27 cellular contexts compared by ENCODE assay signal in genomic region chr3:74343391-74343790, GRCh38.
"Had no signal": no experiment of that assay in that cellular context is flagged by ENCODE, and none has a peak within 500 bp of the region (broad histone marks: within the 10 kb centered on the region; RNA-seq: fewer than 3 reads in every experiment).

No MANE protein-coding gene starts in this region.

- H3K27ac Mint-ChIP-seq: stimulated activated effector memory CD8-positive, alpha-beta T cell treated with anti-CD3 and anti-CD28 coated beads, Interleukin-12 subunit alpha, Interleukin-12 subunit beta, amount 100 ng/mL, for 72 hours; stimulated activated memory B cell treated with anti-CD40 and anti-IgM and Interleukin-4, amounts not matched to agents 10 μg/mL and 1 μg/mL and 100 μg/mL, for 72 hours; stimulated activated naive B cell treated with anti-CD40 and anti-IgM and Interleukin-4, amounts not matched to agents 10 μg/mL and 1 μg/mL and 100 μg/mL, for 72 hours; stimulated activated naive CD8-positive, alpha-beta T cell treated with anti-CD3 and anti-CD28 coated beads, Interleukin-15, amount 100 ng/mL, for 72 hours; stimulated activated naive CD8-positive, alpha-beta T cell treated with anti-CD3 and anti-CD28 coated beads, Interleukin-15, Interleukin-2, amounts not matched to agents 100 ng/mL and 50 ng/mL, for 24 hours; type B pancreatic cell had no signal

- H3K4me3 ChIP-seq: stomach, suprapubic skin, testis, thoracic aorta, thyroid gland, tibial artery, tibial nerve, transverse colon, upper lobe of left lung, upper lobe of right lung, uterus, vagina had no signal

- H3K27ac ChIP-seq: stomach, suprapubic skin, testis, thoracic aorta, thyroid gland, tibial artery, tibial nerve, transverse colon, upper lobe of left lung, upper lobe of right lung, uterus, vagina had no signal

- H3K36me3 ChIP-seq: stomach, suprapubic skin, thyroid gland, tibial artery, tibial nerve, transverse colon, upper lobe of left lung, upper lobe of right lung, uterus, vagina had no signal

- DNase-seq: stimulated activated CD4-positive, alpha-beta T cell treated with anti-CD3 and anti-CD28 coated beads, Interleukin-2, amount 100 ng/mL, for 48 hours; stimulated activated CD4-positive, alpha-beta T cell treated with anti-CD3 and anti-CD28 coated beads, Interleukin-4, amount 100 ng/mL, for 1 hour; stimulated activated CD4-positive, alpha-beta T cell treated with anti-CD3 and anti-CD28 coated beads, Interleukin-4, amount 100 ng/mL, for 24 hours; stimulated activated CD4-positive, alpha-beta T cell treated with anti-CD3 and anti-CD28 coated beads, Interleukin-4, amount 100 ng/mL, for 4 hours; stimulated activated CD8-positive, alpha-beta memory T cell treated with anti-CD3 and anti-CD28 coated beads, Interleukin-4, amount 100 ng/mL, for 48 hours; stimulated activated naive B cell treated with anti-CD40 and anti-IgM and Interleukin-4, amounts not matched to agents 10 μg/mL and 1 μg/mL and 100 μg/mL, for 72 hours; stimulated activated naive CD4-positive, alpha-beta T cell; stimulated activated naive CD4-positive, alpha-beta T cell treated with Interleukin-2 at 50 U/mL for 16 hours; stimulated activated naive CD8-positive, alpha-beta T cell treated with anti-CD3 and anti-CD28 coated beads, Interleukin-15, amount 100 ng/mL, for 72 hours; stimulated activated naive CD8-positive, alpha-beta T cell treated with anti-CD3 and anti-CD28 coated beads, Interleukin-15, Interleukin-2, amounts not matched to agents 100 U/mL and 50 U/mL, for 24 hours; stomach; substantia nigra; testis; thyroid gland; tibial artery; transverse colon; upper lobe of left lung; upper lobe of right lung; uterus had no signal

- H3K4me3 Mint-ChIP-seq: stimulated activated effector memory CD8-positive, alpha-beta T cell treated with anti-CD3 and anti-CD28 coated beads, Interleukin-12 subunit alpha, Interleukin-12 subunit beta, amount 100 ng/mL, for 72 hours; stimulated activated memory B cell treated with anti-CD40 and anti-IgM and Interleukin-4, amounts not matched to agents 10 μg/mL and 1 μg/mL and 100 μg/mL, for 72 hours; stimulated activated naive B cell treated with anti-CD40 and anti-IgM and Interleukin-4, amounts not matched to agents 10 μg/mL and 1 μg/mL and 100 μg/mL, for 72 hours; stimulated activated naive CD8-positive, alpha-beta T cell treated with anti-CD3 and anti-CD28 coated beads, Interleukin-15, amount 100 ng/mL, for 72 hours; stimulated activated naive CD8-positive, alpha-beta T cell treated with anti-CD3 and anti-CD28 coated beads, Interleukin-15, Interleukin-2, amounts not matched to agents 100 ng/mL and 50 ng/mL, for 24 hours; type B pancreatic cell had no signal

- H3K27me3 Mint-ChIP-seq: stimulated activated memory B cell treated with anti-CD40 and anti-IgM and Interleukin-4, amounts not matched to agents 10 μg/mL and 1 μg/mL and 100 μg/mL, for 72 hours; stimulated activated naive B cell treated with anti-CD40 and anti-IgM and Interleukin-4, amounts not matched to agents 10 μg/mL and 1 μg/mL and 100 μg/mL, for 72 hours; stimulated activated naive CD8-positive, alpha-beta T cell treated with anti-CD3 and anti-CD28 coated beads, Interleukin-15, amount 100 ng/mL, for 72 hours; stimulated activated naive CD8-positive, alpha-beta T cell treated with anti-CD3 and anti-CD28 coated beads, Interleukin-15, Interleukin-2, amounts not matched to agents 100 ng/mL and 50 ng/mL, for 24 hours; type B pancreatic cell had no signal

- H3K36me3 Mint-ChIP-seq: stimulated activated effector memory CD8-positive, alpha-beta T cell treated with anti-CD3 and anti-CD28 coated beads, Interleukin-12 subunit alpha, Interleukin-12 subunit beta, amount 100 ng/mL, for 72 hours; stimulated activated memory B cell treated with anti-CD40 and anti-IgM and Interleukin-4, amounts not matched to agents 10 μg/mL and 1 μg/mL and 100 μg/mL, for 72 hours; stimulated activated naive B cell treated with anti-CD40 and anti-IgM and Interleukin-4, amounts not matched to agents 10 μg/mL and 1 μg/mL and 100 μg/mL, for 72 hours; type B pancreatic cell had no signal

- H3K4me1 ChIP-seq: stomach, suprapubic skin, testis, thyroid gland, tibial artery, tibial nerve, upper lobe of left lung, upper lobe of right lung, uterus, vagina had no signal

- H3K9me3 Mint-ChIP-seq: type B pancreatic cell had no signal

- H3K27me3 ChIP-seq: stomach, suprapubic skin, testis, thyroid gland, tibial artery, tibial nerve, transverse colon, upper lobe of left lung, upper lobe of right lung, uterus, vagina had no signal

- H3K4me1 Mint-ChIP-seq: stimulated activated effector memory CD8-positive, alpha-beta T cell treated with anti-CD3 and anti-CD28 coated beads, Interleukin-12 subunit alpha, Interleukin-12 subunit beta, amount 100 ng/mL, for 72 hours; stimulated activated memory B cell treated with anti-CD40 and anti-IgM and Interleukin-4, amounts not matched to agents 10 μg/mL and 1 μg/mL and 100 μg/mL, for 72 hours; stimulated activated naive B cell treated with anti-CD40 and anti-IgM and Interleukin-4, amounts not matched to agents 10 μg/mL and 1 μg/mL and 100 μg/mL, for 72 hours; stimulated activated naive CD8-positive, alpha-beta T cell treated with anti-CD3 and anti-CD28 coated beads, Interleukin-15, amount 100 ng/mL, for 72 hours had no signal

- H3K9me3 ChIP-seq: stomach, suprapubic skin, testis, thoracic aorta, thyroid gland, tibial artery, tibial nerve, transverse colon, upper lobe of left lung, upper lobe of right lung, uterus, vagina had no signal

- ATAC-seq: stimulated activated effector memory CD8-positive, alpha-beta T cell treated with anti-CD3 and anti-CD28 coated beads, Interleukin-12 subunit alpha, Interleukin-12 subunit beta, amount 100 ng/mL, for 72 hours; stimulated activated memory B cell treated with anti-CD40 and anti-IgM and Interleukin-4, amounts not matched to agents 10 μg/mL and 1 μg/mL and 100 μg/mL, for 72 hours; stimulated activated naive B cell treated with anti-CD40 and anti-IgM and Interleukin-4, amounts not matched to agents 10 μg/mL and 1 μg/mL and 100 μg/mL, for 72 hours; stimulated activated naive CD8-positive, alpha-beta T cell treated with anti-CD3 and anti-CD28 coated beads, Interleukin-15, amount 100 ng/mL, for 72 hours; stimulated activated naive CD8-positive, alpha-beta T cell treated with anti-CD3 and anti-CD28 coated beads, Interleukin-15, Interleukin-2, amounts not matched to agents 100 U/mL and 50 U/mL, for 24 hours; upper lobe of right lung had no signal
